9 cellular contexts compared by ENCODE assay signal in the genomic region with DNA sequence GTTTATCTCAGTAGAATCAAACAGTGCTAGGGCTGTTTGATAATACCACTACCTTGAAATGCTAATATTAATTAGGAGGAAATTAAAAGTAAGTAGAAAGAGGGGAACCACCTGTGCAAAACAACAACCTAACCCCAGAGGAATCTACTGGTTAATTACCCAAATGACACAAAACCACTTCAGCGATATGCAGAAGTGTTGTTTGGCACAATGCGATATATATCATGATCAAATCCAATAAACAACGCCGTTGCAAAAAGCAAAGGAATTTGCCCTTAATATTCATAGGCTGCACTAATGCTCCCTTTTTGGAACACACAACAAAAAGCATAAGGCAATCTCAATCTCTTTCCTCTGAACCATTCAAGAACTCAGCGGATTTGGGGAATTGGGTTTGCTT. TPM values are rescaled to one million over a fixed set of nuclear protein-coding genes. Genes with fewer than 3 reads are reported as not detected.
A peak's percentile ranks its signal among the peaks of the same experiment; 100 is the strongest.
DNase-seq lines count a peak whose midpoint lies in the region; ATAC-seq and TF ChIP-seq lines count a peak whose summit lies in the region.
"Had no signal": no experiment of that assay in that cellular context is flagged by ENCODE, and none has a peak within 500 bp of the region (broad histone marks: within the 10 kb centered on the region; RNA-seq: fewer than 3 reads in every experiment).

No MANE protein-coding gene starts in this region.

- no peak for ATAC-seq in lower lobe of right lung

- intact Hi-C loops in activated naive CD4-positive, alpha-beta T cell treated with anti-CD3 and anti-CD28 coated beads for 36 hours (cut with micrococcal nuclease) = loop anchor here (5.0 kb wide), 1 partner anchor 137 kb away; the partner anchor contains the start of gene SAV1
- intact Hi-C loops in lower lobe of right lung (cut with DNase I) = no loop called here

- peak overlapping the region; percentile 85 for H3K4me3 Mint-ChIP-seq in activated naive CD4-positive, alpha-beta T cell treated with anti-CD3 and anti-CD28 coated beads for 36 hours
- peak overlapping the region; percentile 96 for H3K4me3 Mint-ChIP-seq in type B pancreatic cell

- H3K27me3 ChIP-seq in lower lobe of right lung (ENCODE audit: low read depth) = no peaks in the 10 kb centered on the region
- H3K27me3 ChIP-seq: thyroid gland had no signal

- H3K27ac Mint-ChIP-seq in activated naive CD4-positive, alpha-beta T cell treated with anti-CD3 and anti-CD28 coated beads for 36 hours = no peak overlapping the region
- H3K27ac Mint-ChIP-seq in type B pancreatic cell = peak overlapping the region; percentile 87

- H3K4me1 Mint-ChIP-seq in activated naive CD4-positive, alpha-beta T cell treated with anti-CD3 and anti-CD28 coated beads for 36 hours (ENCODE audit: low read depth) = peaks cover 53% of the 10 kb centered on the region
- peaks cover 39% of the 10 kb centered on the region for H3K4me1 Mint-ChIP-seq in type B pancreatic cell (ENCODE audit: unreplicated experiment)

- no peaks in the 10 kb centered on the region for H3K36me3 ChIP-seq in lower lobe of right lung
- H3K36me3 ChIP-seq: thyroid gland had no signal

- peaks cover 47% of the 10 kb centered on the region for H3K4me1 ChIP-seq in lower lobe of right lung

- DNase-seq in activated naive CD4-positive, alpha-beta T cell treated with anti-CD3 and anti-CD28 coated beads for 36 hours = no peak
- DNase-seq in activated naive CD4-positive, alpha-beta T cell (lab: John Stamatoyannopoulos, UW) = no peak
- DNase-seq in lower lobe of right lung = no peak
- no peak for DNase-seq in type B pancreatic cell (ENCODE audit: extremely low spot score, unreplicated experiment)
- no peak for DNase-seq in DMS153 treated with DMSO at 0.1 percent for 48 hours (lab: John Stamatoyannopoulos, UW; ENCODE audit: unreplicated experiment)
- DNase-seq in GM03348 (ENCODE audit: low spot score) = no peak
- no peak for DNase-seq in SK-N-DZ (ENCODE audit: low spot score)
- DNase-seq: thyroid gland had no signal

- H3K36me3 Mint-ChIP-seq in activated naive CD4-positive, alpha-beta T cell treated with anti-CD3 and anti-CD28 coated beads for 36 hours (ENCODE audit: low read depth) = no peaks in the 10 kb centered on the region
- H3K36me3 Mint-ChIP-seq in type B pancreatic cell = peaks cover 4% of the 10 kb centered on the region

- CTCF ChIA-PET in activated naive CD4-positive, alpha-beta T cell treated with anti-CD3 and anti-CD28 coated beads for 36 hours (lab: Charles Lee) = interaction anchor here (1.5 to 2.3 kb wide), 5 partner anchors 8 to 219 kb away, joined by 3 to 14 read pairs (median 12); partner anchors contain the start of genes DMAC2L and L2HGDH

- no peak for TF ChIP-seq CTCF in lower lobe of right lung (IDR thresholded peaks at IDR 0.05)
- no peak for TF ChIP-seq CTCF in type B pancreatic cell (conservative IDR thresholded peaks at IDR 0.05)

- no peaks in the 10 kb centered on the region for H3K9me3 Mint-ChIP-seq in activated naive CD4-positive, alpha-beta T cell treated with anti-CD3 and anti-CD28 coated beads for 36 hours
- no peaks in the 10 kb centered on the region for H3K9me3 Mint-ChIP-seq in type B pancreatic cell

- no peaks in the 10 kb centered on the region for H3K27me3 Mint-ChIP-seq in activated naive CD4-positive, alpha-beta T cell treated with anti-CD3 and anti-CD28 coated beads for 36 hours (ENCODE audit: low read depth)
- no peaks in the 10 kb centered on the region for H3K27me3 Mint-ChIP-seq in type B pancreatic cell

- no peaks in the 10 kb centered on the region for H3K9me3 ChIP-seq in lower lobe of right lung
- H3K9me3 ChIP-seq: thyroid gland had no signal

- H3K27ac ChIP-seq in angular gyrus (ENCODE audit: low read depth, low read length) = peak overlapping the region; percentile 89
- H3K27ac ChIP-seq in lower lobe of right lung = no peak overlapping the region

- peak overlapping the region; percentile 86 for H3K4me3 ChIP-seq in lower lobe of right lung

RNA-seq across cellular contexts. Expression of gene MAP4K5, which starts 1.6 kb away (rescaled TPM):
- total RNA-seq in activated naive CD4-positive, alpha-beta T cell treated with anti-CD3 and anti-CD28 coated beads for 36 hours = 10 to 100 TPM; 10.2 to 11.2 TPM
- 52.8 TPM for total RNA-seq in lower lobe of right lung
- 48.2 and 58.4 TPM in 2 replicates for total RNA-seq in type B pancreatic cell (ENCODE audit: low replicate concordance)
- polyA plus RNA-seq in SK-N-DZ (2014; cell fraction: cytosol; rRNA removed) = 77.9 and 92.5 TPM in 2 replicates
- 157 and 213 TPM in 2 replicates for polyA plus RNA-seq in SK-N-DZ (2014; cell fraction: nucleus; rRNA removed)

RNA-seq across cellular contexts. Expression of gene ATL1, which starts 29.2 kb away (rescaled TPM):
- total RNA-seq in activated naive CD4-positive, alpha-beta T cell treated with anti-CD3 and anti-CD28 coated beads for 36 hours = 1 to 10 TPM in 1 of 2 experiments, not detected in 1; 1.0 TPM
- total RNA-seq in lower lobe of right lung (8.4 TPM), type B pancreatic cell (ENCODE audit: low replicate concordance) (5.7 and 7.3 TPM in 2 replicates)
- polyA plus RNA-seq in SK-N-DZ (2014; cell fraction: cytosol; rRNA removed) = 16.0 and 20.2 TPM in 2 replicates
- 9.1 and 15.1 TPM in 2 replicates for polyA plus RNA-seq in SK-N-DZ (2014; cell fraction: nucleus; rRNA removed)
